Comparison of ENCODE assay signal across 8 cellular contexts in genomic region chr1:86503477-86504129, GRCh38. TPM values are rescaled to one million over a fixed set of nuclear protein-coding genes. Genes with fewer than 3 reads are reported as not detected.
DNase-seq lines count a peak whose midpoint lies in the region; ATAC-seq, FAIRE-seq and TF ChIP-seq lines count a peak whose summit lies in the region.

No MANE protein-coding gene starts in this region.

- TF ChIP-seq EP300 in HepG2 (IDR thresholded peaks at IDR 0.05; ENCODE audit: low read depth in 2 of 2, low read length in 2 of 2) (no peak), HepG2 (CRISPR knock-in tag; IDR thresholded peaks at IDR 0.05; ENCODE audit: borderline replicate concordance) (no peak)

- TF ChIP-seq RAD21 in HepG2 (CRISPR knock-in tag; IDR thresholded peaks at IDR 0.05), result no peak

- H3K27ac ChIP-seq in coronary artery (peak overlapping the region in 1 of 2 donors; percentile 59), HepG2 (ENCODE audit: extremely low read length, insufficient read depth, low read length) (no peak overlapping the region), thymus (ENCODE audit: low read depth) (no peak overlapping the region)

- ATAC-seq in HepG2 (peak; percentile 40), HG03378 (IDR thresholded peaks at IDR 0.05; ENCODE audit: unreplicated experiment) (no peak)

- H3K4me1 Mint-ChIP-seq in T-helper 1 cell treated with Interleukin-12 subunit alpha and Interleukin-12 subunit beta and Interleukin-4 antibody, amounts not matched to agents 30 μg/mL and 1 μg/mL, for 36 hours (ENCODE audit: low read depth), result peaks cover 12% of the 10 kb centered on the region

- no peaks in the 10 kb centered on the region for H3K9me3 Mint-ChIP-seq in T-helper 1 cell treated with Interleukin-12 subunit alpha and Interleukin-12 subunit beta and Interleukin-4 antibody, amounts not matched to agents 30 μg/mL and 1 μg/mL, for 36 hours

- no peak overlapping the region for H3K9ac ChIP-seq in HepG2 (ENCODE audit: insufficient read depth, low read depth, low read length)

- DNase-seq in T-helper 1 cell (no peak), coronary artery (ENCODE audit: low spot score) (no peak), HepG2 (ENCODE audit: low spot score) (no peak), cerebellum (ENCODE audit: low spot score) (no peak), NCI-H1105 treated with DMSO at 0.1 percent for 48 hours (lab: John Stamatoyannopoulos, UW) (no peak)

- no peak for TF ChIP-seq POLR2A in HepG2 (IDR thresholded peaks at IDR 0.05; ENCODE audit: insufficient read depth in 1 of 2, low read depth in 2 of 2, low read length in 2 of 2)

- 22% methylated on average over 16 of the region's 17 CpGs for WGBS in HepG2 (ENCODE audit: low lambda C conversion rate)
- WGBS in thymus, result 43% methylated on average over 17 of the region's 17 CpGs

- H3K27me3 Mint-ChIP-seq in T-helper 1 cell treated with Interleukin-12 subunit alpha and Interleukin-12 subunit beta and Interleukin-4 antibody, amounts not matched to agents 30 μg/mL and 1 μg/mL, for 36 hours (ENCODE audit: low read depth), result peaks cover 22% of the 10 kb centered on the region

- H3K27ac Mint-ChIP-seq in T-helper 1 cell treated with Interleukin-12 subunit alpha and Interleukin-12 subunit beta and Interleukin-4 antibody, amounts not matched to agents 30 μg/mL and 1 μg/mL, for 36 hours, result no peak overlapping the region

- TF ChIP-seq CTCF in coronary artery (IDR thresholded peaks at IDR 0.05), result no peak
- TF ChIP-seq CTCF in HepG2 (CRISPR knock-in tag; IDR thresholded peaks at IDR 0.05), result no peak

- H2AFZ ChIP-seq in HepG2 (ENCODE audit: low read length), result no peak overlapping the region

- no peaks in the 10 kb centered on the region for H3K9me3 ChIP-seq in HepG2 (ENCODE audit: low read length)
- no peaks in the 10 kb centered on the region for H3K9me3 ChIP-seq in thymus (ENCODE audit: control insufficient read depth)

- H3K4me1 ChIP-seq in HepG2 (ENCODE audit: insufficient read depth, low read length) (0 out of 2 replicates have a peak, but pooled peaks cover 6% of the 10 kb centered on the region), thymus (ENCODE audit: control insufficient read depth, insufficient read depth, low read length) (peaks cover 7% of the 10 kb centered on the region)

- POLR2A ChIA-PET in HepG2 (lab: Yijun Ruan, JAX), result no interaction called here

- in situ Hi-C loops in HepG2 (cut with HindIII; ENCODE audit: extremely low pct_ligation_motif_present, low pct_unique_long_range_greater_than_20kb), result loop anchor here (10.0 to 25.0 kb wide), 2 partner anchors 119 to 184 kb away; no protein-coding TSS in a partner anchor

- peak overlapping the region; percentile 59 for H3K4me3 ChIP-seq in coronary artery
- peak overlapping the region in 1 of 3 experiments; percentile 16; a peak in 1 of 6 replicates for H3K4me3 ChIP-seq in HepG2 (replicated peaks in 1 of 3; ENCODE audit: insufficient read depth in 1 of 3, low read depth in 2 of 3, low read length in 3 of 3)
- H3K4me3 ChIP-seq in thymus (ENCODE audit: low read length), result peak overlapping the region; percentile 6

- CTCF ChIA-PET in HepG2 (lab: Yijun Ruan, JAX; ENCODE audit: low intra/inter-chr PET ratio, low total read pairs), result no interaction called here

- H3K36me3 ChIP-seq in HepG2 (replicated peaks in 1 of 2; ENCODE audit: control insufficient read depth in 1 of 2, insufficient read depth in 2 of 2, low read length in 2 of 2) (no peaks in the 10 kb centered on the region), thymus (ENCODE audit: control insufficient read depth, insufficient read depth) (no peaks in the 10 kb centered on the region)

- FAIRE-seq in HepG2 (lab: Jason Lieb, UNC), result no peak

- peaks cover 5 to 39% of the 10 kb centered on the region in 2 experiments; a peak in 4 of 5 replicates for H3K27me3 ChIP-seq in HepG2 (ENCODE audit: control insufficient read depth in 1 of 2, insufficient read depth in 2 of 2, low read length in 2 of 2)
- no peaks in the 10 kb centered on the region for H3K27me3 ChIP-seq in thymus (ENCODE audit: control insufficient read depth, insufficient read depth)

- no peaks in the 10 kb centered on the region for H4K20me1 ChIP-seq in HepG2 (ENCODE audit: insufficient read depth, low read length)

- intact Hi-C loops in HepG2 (cut with micrococcal nuclease; ENCODE audit: unreplicated experiment), result loop anchor here (2.0 to 10.0 kb wide), 4 partner anchors 75 to 461 kb away; no protein-coding TSS in a partner anchor

- no TSS peak for BruUV-seq in HepG2 (replicated peaks; lab: Mats Ljungman, UMichigan)

- H3K79me2 ChIP-seq in HepG2 (ENCODE audit: insufficient read depth, low read length), result no peaks in the 10 kb centered on the region

- peak overlapping the region; percentile 50 for H3K4me2 ChIP-seq in HepG2 (ENCODE audit: low read depth, low read length)

- peak overlapping the region; percentile 32 for H3K4me3 Mint-ChIP-seq in T-helper 1 cell treated with Interleukin-12 subunit alpha and Interleukin-12 subunit beta and Interleukin-4 antibody, amounts not matched to agents 30 μg/mL and 1 μg/mL, for 36 hours

- H3K36me3 Mint-ChIP-seq in T-helper 1 cell treated with Interleukin-12 subunit alpha and Interleukin-12 subunit beta and Interleukin-4 antibody, amounts not matched to agents 30 μg/mL and 1 μg/mL, for 36 hours (ENCODE audit: low read depth), result no peaks in the 10 kb centered on the region

TF ChIP-seq in HepG2, 621 proteins besides CTCF, POLR2A, EP300 and RAD21 (continues in another document):
- TF ChIP-seq USF2 (IDR thresholded peaks at IDR 0.05; ENCODE audit: low read depth, low read length) (no peak), USF2 (CRISPR knock-in tag; IDR thresholded peaks at IDR 0.05; ENCODE audit: borderline replicate concordance) (peak; percentile 23; the same call in 1 of the 2 replicates)

RNA-seq across cellular contexts. Expression of gene CLCA1, which starts 34.9 kb away (rescaled TPM):
- total RNA-seq in HepG2 (2016; rRNA removed; fragmentation: Illumina TruSeq; extraction: Trizol), result not detected in 2 replicates
- not detected in 2 replicates for total RNA-seq in HepG2 (2016; cell fraction: cytosol; rRNA removed; fragmentation: Illumina TruSeq; extraction: Trizol; ENCODE audit: low read depth)
- total RNA-seq in HepG2 (2016; cell fraction: insoluble cytoplasmic fraction; rRNA removed; fragmentation: Illumina TruSeq; extraction: Trizol), result not detected in 2 replicates
- not detected in 2 replicates for total RNA-seq in HepG2 (2016; cell fraction: membrane; rRNA removed; fragmentation: Illumina TruSeq; extraction: Trizol)
- total RNA-seq in HepG2 (2016; cell fraction: nucleus; rRNA removed; fragmentation: Illumina TruSeq; extraction: Trizol), result not detected in 2 replicates
- not detected in 2 replicates for polyA plus RNA-seq in HepG2 (2011; rRNA removed)
- polyA plus RNA-seq in HepG2 (2011; cell fraction: cytosol; rRNA removed), result not detected in 2 replicates
- polyA plus RNA-seq in HepG2 (2011; cell fraction: nucleus; rRNA removed), result not detected in 2 replicates
- polyA plus RNA-seq in HepG2 (2012), result not detected in 2 replicates
- polyA plus RNA-seq in HepG2 (2016; cell fraction: cytosol; fragmentation: Illumina TruSeq; extraction: Trizol; ENCODE audit: low read depth), result not detected in 2 replicates
- polyA plus RNA-seq in HepG2 (2016; cell fraction: insoluble cytoplasmic fraction; fragmentation: Illumina TruSeq; extraction: Trizol; ENCODE audit: low read depth), result not detected in 2 replicates
- not detected in 2 replicates for polyA plus RNA-seq in HepG2 (2016; cell fraction: membrane; fragmentation: Illumina TruSeq; extraction: Trizol; ENCODE audit: low read depth)
- polyA plus RNA-seq in HepG2 (2016; cell fraction: nucleus; fragmentation: Illumina TruSeq; extraction: Trizol; ENCODE audit: insufficient read depth, low read depth), result not detected in 2 replicates
- polyA minus RNA-seq in HepG2 (2011; rRNA and poly(A)+ RNA removed; ENCODE audit: low replicate concordance), result not detected in 2 replicates
- not detected in 2 replicates for polyA minus RNA-seq in HepG2 (2011; cell fraction: cytosol; rRNA and poly(A)+ RNA removed)
- polyA minus RNA-seq in HepG2 (2011; cell fraction: nucleus; rRNA and poly(A)+ RNA removed), result not detected in 2 replicates
- 0.07 TPM for polyA plus RNA-seq in thymus
- 0.54 TPM for total RNA-seq in cerebellum

RNA-seq across cellular contexts. Expression of gene CLCA4, which starts 43.3 kb away (rescaled TPM):
- total RNA-seq in HepG2 (2016; rRNA removed; fragmentation: Illumina TruSeq; extraction: Trizol), result not detected in 2 replicates
- not detected in 2 replicates for total RNA-seq in HepG2 (2016; cell fraction: cytosol; rRNA removed; fragmentation: Illumina TruSeq; extraction: Trizol; ENCODE audit: low read depth)
- not detected in 2 replicates for total RNA-seq in HepG2 (2016; cell fraction: insoluble cytoplasmic fraction; rRNA removed; fragmentation: Illumina TruSeq; extraction: Trizol)
- total RNA-seq in HepG2 (2016; cell fraction: membrane; rRNA removed; fragmentation: Illumina TruSeq; extraction: Trizol), result not detected in 2 replicates
- not detected in 2 replicates for total RNA-seq in HepG2 (2016; cell fraction: nucleus; rRNA removed; fragmentation: Illumina TruSeq; extraction: Trizol)
- not detected in 2 replicates for polyA plus RNA-seq in HepG2 (2011; rRNA removed)
- polyA plus RNA-seq in HepG2 (2011; cell fraction: cytosol; rRNA removed), result not detected in 2 replicates
- polyA plus RNA-seq in HepG2 (2011; cell fraction: nucleus; rRNA removed), result not detected in 2 replicates
- polyA plus RNA-seq in HepG2 (2012), result not detected in 2 replicates
- not detected in 2 replicates for polyA plus RNA-seq in HepG2 (2016; cell fraction: cytosol; fragmentation: Illumina TruSeq; extraction: Trizol; ENCODE audit: low read depth)
- polyA plus RNA-seq in HepG2 (2016; cell fraction: insoluble cytoplasmic fraction; fragmentation: Illumina TruSeq; extraction: Trizol; ENCODE audit: low read depth), result not detected in 2 replicates
- polyA plus RNA-seq in HepG2 (2016; cell fraction: membrane; fragmentation: Illumina TruSeq; extraction: Trizol; ENCODE audit: low read depth), result not detected in 2 replicates
- not detected in 2 replicates for polyA plus RNA-seq in HepG2 (2016; cell fraction: nucleus; fragmentation: Illumina TruSeq; extraction: Trizol; ENCODE audit: insufficient read depth, low read depth)
- not detected in 2 replicates for polyA minus RNA-seq in HepG2 (2011; rRNA and poly(A)+ RNA removed; ENCODE audit: low replicate concordance)
- polyA minus RNA-seq in HepG2 (2011; cell fraction: cytosol; rRNA and poly(A)+ RNA removed), result not detected in 2 replicates
- not detected in 2 replicates for polyA minus RNA-seq in HepG2 (2011; cell fraction: nucleus; rRNA and poly(A)+ RNA removed)
- polyA plus RNA-seq in thymus, result 0.59 TPM
- not detected for total RNA-seq in cerebellum
